1 cellular context compared by ENCODE assay signal in the genomic region with DNA sequence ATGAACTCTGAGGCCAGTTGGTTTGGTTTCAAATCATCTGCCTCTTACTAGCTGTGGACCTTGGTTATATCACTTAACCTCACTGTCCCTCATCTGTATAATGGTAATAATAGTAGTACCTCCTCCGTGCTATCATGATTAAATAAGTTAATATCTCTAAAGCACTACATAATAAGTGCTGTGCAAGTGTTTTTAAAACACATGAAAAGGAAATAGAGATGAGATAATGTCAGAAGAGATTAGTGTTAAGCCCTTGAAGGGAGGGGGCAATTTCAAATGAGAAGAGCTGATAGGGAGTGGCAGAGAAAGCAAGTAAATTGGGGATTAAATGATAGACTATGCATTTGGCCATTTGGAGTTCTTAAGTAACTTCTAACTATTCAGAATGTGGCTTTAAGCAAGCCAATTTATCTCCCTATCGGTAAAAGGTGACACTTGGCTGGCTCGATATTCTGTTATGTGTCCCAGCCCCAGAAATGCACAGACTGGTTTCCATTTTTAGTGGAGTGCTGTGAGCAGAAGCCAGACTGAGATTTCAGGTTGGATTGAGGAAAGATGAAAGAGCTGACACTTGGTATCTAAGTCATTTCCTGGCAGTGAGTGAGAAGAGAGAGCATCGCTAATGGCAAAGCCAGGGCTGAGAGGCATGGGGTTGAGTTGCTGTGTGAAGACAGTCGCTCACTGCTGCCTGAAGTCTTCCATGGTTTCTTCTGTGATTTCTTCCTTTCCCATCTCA.
TF ChIP-seq lines count a peak whose summit lies in the region.

No MANE protein-coding gene starts in this region.

TF ChIP-seq in SK-N-SH treated with all-trans-retinoic acid at 6 μM for 48 hours, 23 proteins besides CTCF, POLR2A, EP300 and RAD21 (continued from another document):
- TF ChIP-seq ISL1 (CRISPR knock-in tag; IDR thresholded peaks at IDR 0.05) (peak; percentile 60), OSR1 (CRISPR knock-in tag; IDR thresholded peaks at IDR 0.05) (no peak)
